ENCODE assay signal across 8 cellular contexts in the genomic region with DNA sequence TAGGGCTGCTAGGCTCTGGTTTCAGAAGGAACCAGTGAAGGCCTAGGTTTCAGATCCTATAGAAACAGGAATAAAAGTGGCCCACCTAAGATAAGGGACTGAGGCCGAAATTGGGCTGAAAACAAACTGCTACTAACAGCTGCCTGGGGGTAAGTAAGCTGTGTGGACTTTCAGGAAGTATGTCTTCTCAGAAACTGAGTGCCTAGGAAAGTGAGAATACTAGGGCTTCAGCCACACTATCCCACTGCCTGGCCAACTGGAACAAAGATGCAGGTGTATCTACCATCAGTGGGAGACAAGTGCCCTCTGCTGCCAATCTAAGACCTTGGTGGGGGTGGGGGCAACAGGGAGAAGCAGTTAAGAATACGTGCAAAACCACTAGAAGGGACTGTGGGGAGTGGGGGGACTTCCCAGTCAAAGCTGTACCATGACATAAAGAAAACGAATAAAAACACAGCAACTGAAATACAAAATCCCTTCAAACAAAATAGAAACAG.
A peak's percentile ranks its signal among the peaks of the same experiment; 100 is the strongest.
DNase-seq lines count a peak whose midpoint lies in the region; ATAC-seq, FAIRE-seq and TF ChIP-seq lines count a peak whose summit lies in the region.

No MANE protein-coding gene starts in this region.

- H3K4me3 Mint-ChIP-seq in activated naive CD8-positive, alpha-beta T cell treated with anti-CD3 and anti-CD28 coated beads, Interleukin-2, amount 50 U/mL, for 24 hours: peak overlapping the region; percentile 46

- in situ Hi-C loops in Panc1 (cut with HindIII; ENCODE audit: low pct_unique_long_range_greater_than_20kb, low sequenced_read_pairs): no loop called here

- no peak overlapping the region for H3K4me3 ChIP-seq in Panc1 (ENCODE audit: low read depth in 2 of 2, low read length in 2 of 2)

- peak overlapping the region; percentile 67 for H3K27ac Mint-ChIP-seq in activated naive CD8-positive, alpha-beta T cell treated with anti-CD3 and anti-CD28 coated beads, Interleukin-2, amount 50 U/mL, for 24 hours

- peak; percentile 87 for FAIRE-seq in GM18507 (lab: Jason Lieb, UNC)

- no peaks in the 10 kb centered on the region for H3K27me3 Mint-ChIP-seq in activated naive CD8-positive, alpha-beta T cell treated with anti-CD3 and anti-CD28 coated beads, Interleukin-2, amount 50 U/mL, for 24 hours

- peaks cover 29% of the 10 kb centered on the region for H3K4me1 ChIP-seq in Panc1 (ENCODE audit: control insufficient read depth, insufficient read depth, low read length)

- CTCF ChIA-PET in Panc1 (lab: Charles Lee): no interaction called here

- POLR2A ChIA-PET in Panc1 (lab: Charles Lee): interaction anchor here (0.6 kb wide), 1 partner anchor 31 kb away, joined by 8 read pairs; no protein-coding TSS in a partner anchor

- no peak overlapping the region for H3K27ac ChIP-seq in Panc1 (ENCODE audit: low read length)

- ATAC-seq in HG02610 (IDR thresholded peaks at IDR 0.05; ENCODE audit: unreplicated experiment) (peak; percentile 61), Panc1 (no peak)
- ATAC-seq in activated naive CD8-positive, alpha-beta T cell treated with anti-CD3 and anti-CD28 coated beads, Interleukin-2, amount 50 U/mL, for 24 hours: peak; percentile 95

- peaks cover 65% of the 10 kb centered on the region for H3K4me1 Mint-ChIP-seq in activated naive CD8-positive, alpha-beta T cell treated with anti-CD3 and anti-CD28 coated beads, Interleukin-2, amount 50 U/mL, for 24 hours

- H3K9me3 Mint-ChIP-seq in activated naive CD8-positive, alpha-beta T cell treated with anti-CD3 and anti-CD28 coated beads, Interleukin-2, amount 50 U/mL, for 24 hours: no peaks in the 10 kb centered on the region

- intact Hi-C loops in Panc1 (cut with micrococcal nuclease; ENCODE audit: unreplicated experiment): no loop called here

- 0 out of 2 replicates have a peak, but pooled peaks have one; percentile 9 for TF ChIP-seq CTCF in Panc1 (IDR thresholded peaks at IDR 0.05)

- peak; percentile 7 for DNase-seq in GM18507 (ENCODE audit: extremely low spot score, insufficient read length, low read depth)
- DNase-seq in Panc1 (ENCODE audit: low read depth, low spot score): no peak
- peak; percentile 65 for DNase-seq in activated naive CD8-positive, alpha-beta T cell treated with anti-CD3 and anti-CD28 coated beads, Interleukin-2, amount 50 U/mL, for 24 hours
- peak; percentile 22 to 45 for DNase-seq in stimulated activated CD8-positive, alpha-beta memory T cell treated with anti-CD3 and anti-CD28 coated beads, Interleukin-7, amount 100 ng/mL, for 48 hours (ENCODE audit: extremely low read depth in 1 of 2, low read depth in 1 of 2)
- DNase-seq in NCI-H1694 treated with DMSO at 0.1 percent for 48 hours (lab: John Stamatoyannopoulos, UW): no peak
- DNase-seq in UCSD-AML1 (lab: John Stamatoyannopoulos, UW; ENCODE audit: unreplicated experiment): no peak
- no peak for DNase-seq in iPS-NIHi11 (ENCODE audit: low spot score)

- H3K27me3 ChIP-seq in Panc1 (ENCODE audit: control insufficient read depth, insufficient read depth, low read length): no peaks in the 10 kb centered on the region

- BruUV-seq in Panc1 (replicated peaks; lab: Mats Ljungman, UMichigan): no TSS peak

- no peaks in the 10 kb centered on the region for H3K36me3 Mint-ChIP-seq in activated naive CD8-positive, alpha-beta T cell treated with anti-CD3 and anti-CD28 coated beads, Interleukin-2, amount 50 U/mL, for 24 hours (ENCODE audit: low read depth)

- H3K36me3 ChIP-seq in Panc1 (ENCODE audit: control insufficient read depth, insufficient read depth, low read length): no peaks in the 10 kb centered on the region

- H3K9me3 ChIP-seq in Panc1 (ENCODE audit: control insufficient read depth, insufficient read depth, low read depth, low read length): no peaks in the 10 kb centered on the region

Comparison
In these comparisons a context has a peak if more than half of its experiments do, and no peak if none do; other contexts are left out.
1. DNase-seq: peak in GM18507 (single experiment), activated naive CD8-positive, alpha-beta T cell treated with anti-CD3 and anti-CD28 coated beads, Interleukin-2, amount 50 U/mL, for 24 hours (single experiment) and stimulated activated CD8-positive, alpha-beta memory T cell treated with anti-CD3 and anti-CD28 coated beads, Interleukin-7, amount 100 ng/mL, for 48 hours (2 of 2); none in Panc1 (single experiment), NCI-H1694 treated with DMSO at 0.1 percent for 48 hours (single experiment), UCSD-AML1 (single experiment) and iPS-NIHi11 (single experiment).